ENCODE assay signal across 2 cellular contexts in genomic region chr12:53972152-53972702, GRCh38.
TF ChIP-seq lines count a peak whose summit lies in the region.

No MANE protein-coding gene starts in this region.

TF ChIP-seq in HEK293, 187 proteins besides CTCF, POLR2A, EP300 and RAD21 (continues in another document):
- TF ChIP-seq ZNF350 (tag by site-specific recombination; IDR thresholded peaks at IDR 0.05) = no peak
- TF ChIP-seq ZNF677 (tag by site-specific recombination; IDR thresholded peaks at IDR 0.05) = no peak
- no peak for TF ChIP-seq ZNF266 (tag by site-specific recombination; IDR thresholded peaks at IDR 0.05; ENCODE audit: low read depth)
- TF ChIP-seq ZFP69B (tag by site-specific recombination; IDR thresholded peaks at IDR 0.05) = no peak
- no peak for TF ChIP-seq ZNF16 (tag by site-specific recombination; IDR thresholded peaks at IDR 0.05; ENCODE audit: low read depth)
- TF ChIP-seq ZNF626 (tag by site-specific recombination; IDR thresholded peaks at IDR 0.05) = no peak
- TF ChIP-seq ZNF639 (tag by site-specific recombination; IDR thresholded peaks at IDR 0.05) = no peak
- TF ChIP-seq ZNF560 (tag by site-specific recombination; IDR thresholded peaks at IDR 0.05; ENCODE audit: borderline replicate concordance) = no peak
- TF ChIP-seq ZNF561 (tag by site-specific recombination; IDR thresholded peaks at IDR 0.05; ENCODE audit: borderline replicate concordance) = no peak
- TF ChIP-seq ZNF645 (tag by site-specific recombination; IDR thresholded peaks at IDR 0.05) = no peak
- no peak for TF ChIP-seq ZNF843 (tag by site-specific recombination; IDR thresholded peaks at IDR 0.05)
- TF ChIP-seq GFI1B (tag by site-specific recombination; IDR thresholded peaks at IDR 0.05) = no peak
- no peak for TF ChIP-seq SETDB1 (IDR thresholded peaks at IDR 0.05; ENCODE audit: insufficient read length, low read length)
- TF ChIP-seq ZNF785 (tag by site-specific recombination; IDR thresholded peaks at IDR 0.05) = no peak
- no peak for TF ChIP-seq ZNF518A (tag by site-specific recombination; conservative IDR thresholded peaks at IDR 0.05; ENCODE audit: low read depth)
- TF ChIP-seq ZNF600 (tag by site-specific recombination; IDR thresholded peaks at IDR 0.05) = peak; percentile 88
- TF ChIP-seq ZNF394 (tag by site-specific recombination; IDR thresholded peaks at IDR 0.05; ENCODE audit: borderline replicate concordance) = peak; percentile 55; the same call in 1 of the 2 replicates
- no peak for TF ChIP-seq ZNF311 (tag by site-specific recombination; IDR thresholded peaks at IDR 0.05; ENCODE audit: borderline replicate concordance)
- TF ChIP-seq ZNF335 (tag by site-specific recombination; conservative IDR thresholded peaks at IDR 0.05) = peak; percentile 34; the same call in 1 of the 2 replicates
- TF ChIP-seq ZNF76 (tag by site-specific recombination; IDR thresholded peaks at IDR 0.05; ENCODE audit: borderline replicate concordance, low read depth) = no peak
- TF ChIP-seq RBAK (tag by site-specific recombination; IDR thresholded peaks at IDR 0.05) = no peak
- peak; percentile 70; the same call in 1 of the 2 replicates for TF ChIP-seq ZBTB48 (tag by site-specific recombination; IDR thresholded peaks at IDR 0.05)
- TF ChIP-seq ZNF362 (tag by site-specific recombination; IDR thresholded peaks at IDR 0.05) = no peak
- no peak for TF ChIP-seq TRIM28 (IDR thresholded peaks at IDR 0.05; ENCODE audit: borderline replicate concordance, low read length)
- peak; percentile 51 for TF ChIP-seq PRDM1 (tag by site-specific recombination; IDR thresholded peaks at IDR 0.05)

TF ChIP-seq in GM12878, 131 proteins besides CTCF, POLR2A, EP300 and RAD21:
- TF ChIP-seq ZBTB4 (CRISPR knock-in tag; IDR thresholded peaks at IDR 0.05) (no peak), SUZ12 (IDR thresholded peaks at IDR 0.05; ENCODE audit: unreplicated experiment) (peak; percentile 67), E4F1 (IDR thresholded peaks at IDR 0.05; ENCODE audit: borderline replicate concordance, partially characterized antibody) (no peak)
